Comparison of ENCODE assay signal across 13 cellular contexts in the genomic region with DNA sequence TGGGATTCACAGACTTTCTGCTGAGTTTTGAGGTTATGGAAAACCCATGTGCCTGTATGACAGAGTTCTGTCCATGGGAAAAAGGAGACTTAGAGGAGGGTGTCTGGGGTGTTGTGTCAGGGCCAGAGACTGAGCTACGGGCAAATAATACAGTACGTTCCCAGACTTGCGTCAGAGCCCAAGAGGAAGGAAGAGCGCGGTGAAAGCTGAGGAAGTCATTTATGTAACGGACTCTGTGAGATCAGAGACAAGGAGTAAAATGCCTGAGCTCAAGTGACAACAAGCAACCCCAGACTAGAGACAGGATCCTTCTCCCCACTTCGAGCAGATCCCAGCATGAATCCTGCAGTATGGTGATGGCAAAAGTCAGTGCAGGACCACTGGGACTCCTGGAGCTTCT.
DNase-seq lines count a peak whose midpoint lies in the region; ATAC-seq and TF ChIP-seq lines count a peak whose summit lies in the region.
"Had no signal": no experiment of that assay in that cellular context is flagged by ENCODE, and none has a peak within 500 bp of the region (broad histone marks: within the 10 kb centered on the region; RNA-seq: fewer than 3 reads in every experiment).

No MANE protein-coding gene starts in this region.

- H3K4me1 ChIP-seq in DND-41 (ENCODE audit: insufficient read depth, low read length) (peaks cover 62% of the 10 kb centered on the region), neutrophil (ENCODE audit: control insufficient read depth in 1 of 2, insufficient read depth in 1 of 2, low read depth in 1 of 2, low read length in 1 of 2) (peaks cover 61 to 63% of the 10 kb centered on the region in 2 experiments)

- H3K36me3 ChIP-seq in DND-41 (ENCODE audit: insufficient read depth, low read length) (peaks cover 26% of the 10 kb centered on the region), neutrophil (no peaks in the 10 kb centered on the region)

- peak overlapping the region; percentile 55 for H2AFZ ChIP-seq in DND-41 (ENCODE audit: low read depth, low read length)

- DNase-seq in DND-41 (peak; percentile 77), SKM-1 (lab: John Stamatoyannopoulos, UW; ENCODE audit: unreplicated experiment) (peak; percentile 86), cardiac septum (ENCODE audit: low spot score) (peak; percentile 83), NCI-H2171 (lab: John Stamatoyannopoulos, UW) (no peak), NCI-H1436 treated with DMSO at 0.1 percent for 48 hours (lab: John Stamatoyannopoulos, UW) (no peak)
- DNase-seq in effector CD4-positive, alpha-beta T cell, result no peak
- DNase-seq: dermis blood vessel endothelial cell, NCI-H2171 treated with DMSO at 0.1 percent for 48 hours, PC-3 had no signal

- intact Hi-C loops in cardiac septum (cut with DNase I), result no loop called here

- peak overlapping the region; percentile 68 for H3K9ac ChIP-seq in DND-41 (ENCODE audit: low read depth, low read length)
- H3K9ac ChIP-seq: KMS-11 had no signal

- TF ChIP-seq CTCF in DND-41 (IDR thresholded peaks at IDR 0.05; ENCODE audit: borderline replicate concordance, extremely low read depth, low read length, poor library complexity, severe bottlenecking) (no peak), neutrophil (IDR thresholded peaks at IDR 0.05) (no peak)

- H3K79me2 ChIP-seq in DND-41 (ENCODE audit: insufficient read depth, low read length), result peaks cover 34% of the 10 kb centered on the region

- H3K9me3 ChIP-seq in DND-41 (ENCODE audit: insufficient read depth, low read length, severe bottlenecking) (no peaks in the 10 kb centered on the region), neutrophil (no peaks in the 10 kb centered on the region)

- H3K27me3 ChIP-seq in DND-41 (ENCODE audit: insufficient read depth, low read length, poor library complexity), result no peaks in the 10 kb centered on the region
- no peaks in the 10 kb centered on the region for H3K27me3 ChIP-seq in neutrophil

- H3K4me2 ChIP-seq in DND-41 (ENCODE audit: insufficient read depth, low read length), result peak overlapping the region; percentile 65
- H3K4me2 ChIP-seq: KMS-11 had no signal

- no peaks in the 10 kb centered on the region for H4K20me1 ChIP-seq in DND-41 (ENCODE audit: insufficient read depth, low read length)

- H3K27ac ChIP-seq in DND-41 (ENCODE audit: low read length) (peak overlapping the region; percentile 96), neutrophil (peak overlapping the region; percentile 87)
- H3K27ac ChIP-seq: KMS-11 had no signal

- peak overlapping the region; percentile 4 to 58; a peak in 3 of 4 replicates for H3K4me3 ChIP-seq in DND-41 (ENCODE audit: low read depth in 1 of 2, low read length in 2 of 2)
- peak overlapping the region; percentile 52 to 56 for H3K4me3 ChIP-seq in neutrophil (ENCODE audit: low read depth in 1 of 2, low read length in 1 of 2)

- ATAC-seq in DND-41 (ENCODE audit: insufficient read depth, low read depth), result peak; percentile 71
- no peak for ATAC-seq in GM19463 (IDR thresholded peaks at IDR 0.05; ENCODE audit: unreplicated experiment)
- ATAC-seq: PC-3; stimulated activated effector memory CD8-positive, alpha-beta T cell treated with anti-CD3 and anti-CD28 coated beads, Interleukin-12 subunit alpha, Interleukin-12 subunit beta, amount 100 ng/mL, for 72 hours had no signal

Comparison
In these comparisons a context has a peak if more than half of its experiments do, and no peak if none do; other contexts are left out.
1. DNase-seq: peak in DND-41 (single experiment), SKM-1 (single experiment) and cardiac septum (single experiment); none in NCI-H2171 (single experiment), NCI-H1436 treated with DMSO at 0.1 percent for 48 hours (single experiment) and effector CD4-positive, alpha-beta T cell (single experiment).